26 cellular contexts compared by ENCODE assay signal in genomic region chr20:58587467-58587866, GRCh38.
"Had no signal": no experiment of that assay in that cellular context is flagged by ENCODE, and none has a peak within 500 bp of the region (broad histone marks: within the 10 kb centered on the region; RNA-seq: fewer than 3 reads in every experiment).

No MANE protein-coding gene starts in this region.

- H3K4me3 ChIP-seq: hepatocyte, left ventricle myocardium inferior, lung, neural progenitor cell, prostate gland, smooth muscle cell, stomach, testis, thyroid gland, uterus had no signal

- H2AFZ ChIP-seq: hepatocyte, neural progenitor cell, parathyroid adenoma had no signal

- H3K27me3 ChIP-seq: hepatocyte, neural progenitor cell, testis, thyroid gland, uterus had no signal

- H3K27ac ChIP-seq: hepatocyte, left ventricle myocardium inferior, neural progenitor cell, neutrophil, parathyroid adenoma, prostate gland, stomach, testis, thyroid gland, uterus had no signal

- H3K9me3 ChIP-seq: left ventricle myocardium inferior, neutrophil, prostate gland, testis, thyroid gland, uterus had no signal

- DNase-seq: islet precursor cell; left ventricle myocardium inferior; mesendoderm; naive B cell; natural killer cell; nephron progenitor cell; occipital lobe; retina; right cardiac atrium; stimulated activated CD4-positive, alpha-beta T cell treated with anti-CD3 and anti-CD28 coated beads, Interleukin-12 subunit alpha, Interleukin-12 subunit beta, amount 100 ng/mL, for 4 hours; stimulated activated CD4-positive, alpha-beta T cell treated with anti-CD3 and anti-CD28 coated beads, Interleukin-15, amount 100 ng/mL, for 24 hours; stimulated activated CD4-positive, alpha-beta T cell treated with anti-CD3 and anti-CD28 coated beads, Interleukin-2, amount 100 ng/mL, for 24 hours; stimulated activated CD4-positive, alpha-beta T cell treated with anti-CD3 and anti-CD28 coated beads, Interleukin-4, amount 100 ng/mL, for 1 hour; stimulated activated naive B cell treated with anti-CD40 and anti-IgM and Interleukin-4, amounts not matched to agents 10 μg/mL and 1 μg/mL and 100 μg/mL, for 72 hours; stimulated activated naive CD8-positive, alpha-beta T cell treated with anti-CD3 and anti-CD28 coated beads, Interleukin-15, Interleukin-2, amounts not matched to agents 100 U/mL and 50 U/mL, for 24 hours; stomach; testis; thyroid gland; uterus had no signal

- H3K9ac ChIP-seq: neural progenitor cell, parathyroid adenoma had no signal

- H3K79me2 ChIP-seq: hepatocyte, parathyroid adenoma had no signal

- H3K4me2 ChIP-seq: hepatocyte, neural progenitor cell, smooth muscle cell had no signal

- H3K36me3 ChIP-seq: left ventricle myocardium inferior, neural progenitor cell, neutrophil, prostate gland, stomach, thyroid gland, uterus had no signal

- ATAC-seq: natural killer cell; right cardiac atrium; stimulated activated naive B cell treated with anti-CD40 and anti-IgM and Interleukin-4, amounts not matched to agents 10 μg/mL and 1 μg/mL and 100 μg/mL, for 72 hours; stimulated activated naive CD8-positive, alpha-beta T cell treated with anti-CD3 and anti-CD28 coated beads, Interleukin-15, Interleukin-2, amounts not matched to agents 100 U/mL and 50 U/mL, for 24 hours had no signal

- H3K4me1 ChIP-seq: left ventricle myocardium inferior, parathyroid adenoma, prostate gland, stomach, thyroid gland, uterus had no signal
